15 cellular contexts compared by ENCODE assay signal in the genomic region with DNA sequence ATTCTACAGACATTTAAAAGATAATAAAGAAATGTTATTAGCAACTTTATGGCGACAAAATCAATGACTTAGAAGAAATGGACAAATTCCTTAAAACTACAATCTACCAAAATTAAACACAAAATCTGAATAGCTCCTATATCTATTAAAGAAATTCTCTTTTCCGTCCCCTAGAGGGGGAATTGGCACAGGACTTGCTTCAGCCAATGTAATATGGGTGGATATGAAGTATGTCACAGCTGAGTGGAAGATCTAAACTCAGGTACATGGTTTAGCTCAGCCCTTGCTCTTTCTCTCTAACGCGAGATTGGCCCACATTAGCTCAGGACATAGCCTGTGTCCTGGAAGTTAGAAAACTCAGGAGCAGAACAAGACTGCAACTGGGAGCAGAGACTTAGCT.
DNase-seq lines count a peak whose midpoint lies in the region; ATAC-seq, FAIRE-seq and TF ChIP-seq lines count a peak whose summit lies in the region.
"Had no signal": no experiment of that assay in that cellular context is flagged by ENCODE, and none has a peak within 500 bp of the region (broad histone marks: within the 10 kb centered on the region; RNA-seq: fewer than 3 reads in every experiment).

No MANE protein-coding gene starts in this region.

- no peak overlapping the region for H3K4me3 ChIP-seq in Loucy (ENCODE audit: low read length, poor library complexity, severe bottlenecking)
- H3K4me3 ChIP-seq in brain microvascular endothelial cell (ENCODE audit: low read depth, low read length): no peak overlapping the region
- H3K4me3 ChIP-seq: ovary, SJCRH30 had no signal

- no peak overlapping the region for H2AFZ ChIP-seq in Loucy (ENCODE audit: low read length)

- TF ChIP-seq CTCF in Loucy (conservative IDR thresholded peaks at IDR 0.05; ENCODE audit: low read length): peak; percentile 32
- peak; percentile 48 for TF ChIP-seq CTCF in brain microvascular endothelial cell (IDR thresholded peaks at IDR 0.05; ENCODE audit: low read depth, low read length, missing control alignments)

- H3K4me1 ChIP-seq in Loucy (ENCODE audit: insufficient read depth, low read length, poor library complexity, severe bottlenecking): peaks cover 7% of the 10 kb centered on the region
- H3K4me1 ChIP-seq: SJCRH30 had no signal

- no peaks in the 10 kb centered on the region for H3K9me2 ChIP-seq in Loucy (replicated peaks; ENCODE audit: low read depth, low read length)

- no peaks in the 10 kb centered on the region for H3K27me3 ChIP-seq in Loucy (ENCODE audit: insufficient read depth, low read length, poor library complexity, severe bottlenecking)
- H3K27me3 ChIP-seq in brain microvascular endothelial cell (replicated peaks): no peaks in the 10 kb centered on the region
- H3K27me3 ChIP-seq: ovary, SJCRH30 had no signal

- H3K9ac ChIP-seq in Loucy (ENCODE audit: low read depth, low read length, poor library complexity, severe bottlenecking): no peak overlapping the region

- H3K27ac ChIP-seq in brain microvascular endothelial cell: no peak overlapping the region
- H3K27ac ChIP-seq: ovary, SJCRH30 had no signal

- no peaks in the 10 kb centered on the region for H3K9me3 ChIP-seq in Loucy (ENCODE audit: insufficient read depth, low read depth, low read length)
- H3K9me3 ChIP-seq: ovary, SJCRH30 had no signal

- no peaks in the 10 kb centered on the region for H4K20me1 ChIP-seq in Loucy (ENCODE audit: insufficient read depth, low read length, poor library complexity, severe bottlenecking)

- in situ Hi-C loops in brain microvascular endothelial cell (cut with HindIII; ENCODE audit: low pct_ligation_motif_present, low sequenced_read_pairs): no loop called here

- FAIRE-seq in G401.6 (lab: Jason Lieb, UNC): peak; percentile 69

- no peak overlapping the region for H3K4me2 ChIP-seq in Loucy (ENCODE audit: low read depth, low read length, poor library complexity, severe bottlenecking)

- DNase-seq in brain microvascular endothelial cell: peak; percentile 5
- DNase-seq in left kidney (ENCODE audit: low read depth, low spot score): peak; percentile 26
- DNase-seq: activated naive CD4-positive, alpha-beta T cell treated with anti-CD3 and anti-CD28 coated beads, Interleukin-2, amount 50 U/mL, for 16 hours; cerebellar nuclear complex; IMR-90; NCI-H1694 treated with DMSO at 0.1 percent for 48 hours; NCI-H524 treated with DMSO at 0.1 percent for 48 hours; ovary; SJCRH30 had no signal

- H3F3A ChIP-seq in Loucy (ENCODE audit: low read depth): no peaks in the 10 kb centered on the region

- H3K36me3 ChIP-seq in Loucy (ENCODE audit: insufficient read depth, low read length) (no peaks in the 10 kb centered on the region), brain microvascular endothelial cell (replicated peaks) (no peaks in the 10 kb centered on the region)
- H3K36me3 ChIP-seq: ovary, SJCRH30 had no signal

- no peaks in the 10 kb centered on the region for H3K79me2 ChIP-seq in Loucy (ENCODE audit: insufficient read depth, low read length)

- ATAC-seq in HG02798 (IDR thresholded peaks at IDR 0.05; ENCODE audit: poor library complexity, unreplicated experiment) (no peak), GM18519 (IDR thresholded peaks at IDR 0.05; ENCODE audit: low FRiP score, unreplicated experiment) (no peak), HG02981 (IDR thresholded peaks at IDR 0.05; ENCODE audit: unreplicated experiment) (no peak), GM18517 (IDR thresholded peaks at IDR 0.05; ENCODE audit: unreplicated experiment) (no peak)
